ENCODE assay signal across 8 cellular contexts in the genomic region with DNA sequence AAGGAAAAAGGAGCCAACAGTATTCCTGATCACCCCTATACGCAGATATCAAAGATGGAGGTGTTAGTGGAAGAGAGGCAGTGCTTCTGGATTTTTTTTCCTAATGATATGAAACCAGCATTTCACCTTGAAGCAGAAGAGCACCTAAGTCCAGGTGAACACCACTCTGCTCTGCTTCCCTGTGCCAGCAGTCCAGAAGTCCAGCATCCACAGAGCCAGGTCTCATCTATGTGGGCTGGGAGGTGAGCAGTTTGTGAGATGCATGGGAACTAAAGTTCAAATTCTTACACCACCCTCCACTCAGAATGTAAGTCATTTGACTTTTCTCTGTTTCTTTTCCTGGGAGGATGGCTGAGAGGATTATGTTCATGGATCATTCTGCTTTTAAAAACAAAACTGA.
"Had no signal": no experiment of that assay in that cellular context is flagged by ENCODE, and none has a peak within 500 bp of the region (broad histone marks: within the 10 kb centered on the region; RNA-seq: fewer than 3 reads in every experiment).

No MANE protein-coding gene starts in this region.

- H2AFZ ChIP-seq: GM23248 had no signal

- ATAC-seq: HCT116 had no signal

- H3K27ac ChIP-seq: GM23248, HL-60 had no signal

- H3K9ac ChIP-seq: GM23248 had no signal

- DNase-seq: GM23248, GOT3, H7, HFFc6, IMR-90 had no signal

- H3K36me3 ChIP-seq: HAP-1 had no signal

- H3K4me1 ChIP-seq: HAP-1 had no signal

- H3K9me3 ChIP-seq: HAP-1 had no signal

- H3K4me3 ChIP-seq: GM23248, HAP-1 had no signal
